ENCODE assay signal across 8 cellular contexts in genomic region chr4:38318737-38319455, GRCh38.
DNase-seq lines count a peak whose midpoint lies in the region; ATAC-seq and TF ChIP-seq lines count a peak whose summit lies in the region.

No MANE protein-coding gene starts in this region.

- no peaks in the 10 kb centered on the region for H3K36me3 ChIP-seq in CD4-positive, CD25-positive, alpha-beta regulatory T cell (ENCODE audit: control insufficient read depth, insufficient read depth, low read length)
- H3K36me3 ChIP-seq in lung (ENCODE audit: control insufficient read depth in 2 of 2, insufficient read depth in 2 of 2, low read length in 2 of 2) = no peaks in the 10 kb centered on the region

- WGBS in lung, 2 donors = 0 to 1% methylated on average over 22 of the region's 22 CpGs

- peaks cover 18 to 61% (median 34%) of the 10 kb centered on the region in 4 donors for H3K4me1 Mint-ChIP-seq in CD4-positive, CD25-positive, alpha-beta regulatory T cell
- peaks cover 40% of the 10 kb centered on the region for H3K4me1 Mint-ChIP-seq in activated CD8-positive, alpha-beta T cell treated with anti-CD3 and anti-CD28 coated beads for 36 hours (ENCODE audit: low read depth)

- intact Hi-C loops in activated CD8-positive, alpha-beta T cell treated with anti-CD3 and anti-CD28 coated beads for 36 hours (cut with micrococcal nuclease) = loop anchor here (5.0 to 10.0 kb wide), 3 partner anchors 254 to 416 kb away; no protein-coding TSS in a partner anchor

- TF ChIP-seq CTCF in activated CD8-positive, alpha-beta T cell treated with anti-CD3 and anti-CD28 coated beads for 36 hours (IDR thresholded peaks at IDR 0.05) = no peak
- TF ChIP-seq CTCF in lung (IDR thresholded peaks at IDR 0.05; ENCODE audit: control extremely low read depth, extremely low read depth) = no peak

- H3K27ac ChIP-seq in CD4-positive, CD25-positive, alpha-beta regulatory T cell (ENCODE audit: insufficient read depth, low read length, poor library complexity, severe bottlenecking) = peak overlapping the region; percentile 77
- H3K27ac ChIP-seq in lung (ENCODE audit: low read depth in 1 of 2, low read length in 1 of 2) = peak overlapping the region; percentile 48 to 88

- H3K9me3 Mint-ChIP-seq in CD4-positive, CD25-positive, alpha-beta regulatory T cell = no peaks in the 10 kb centered on the region
- peaks cover under 1% of the 10 kb centered on the region for H3K9me3 Mint-ChIP-seq in activated CD8-positive, alpha-beta T cell treated with anti-CD3 and anti-CD28 coated beads for 36 hours

- CTCF ChIA-PET in activated CD8-positive, alpha-beta T cell treated with anti-CD3 and anti-CD28 coated beads for 36 hours (lab: Charles Lee) = interaction anchor here (0.7 to 3.9 kb wide), 32 partner anchors 9 to 412 kb away, joined by 3 to 67 read pairs (median 4); no protein-coding TSS in a partner anchor

- peak overlapping the region; percentile 77 to 92 (median 88) for H3K4me3 Mint-ChIP-seq in CD4-positive, CD25-positive, alpha-beta regulatory T cell
- H3K4me3 Mint-ChIP-seq in activated CD8-positive, alpha-beta T cell treated with anti-CD3 and anti-CD28 coated beads for 36 hours = peak overlapping the region; percentile 76

- H3K36me3 Mint-ChIP-seq in CD4-positive, CD25-positive, alpha-beta regulatory T cell = no peaks in the 10 kb centered on the region
- H3K36me3 Mint-ChIP-seq in activated CD8-positive, alpha-beta T cell treated with anti-CD3 and anti-CD28 coated beads for 36 hours (ENCODE audit: low read depth) = no peaks in the 10 kb centered on the region

- no peaks in the 10 kb centered on the region for H3K9me3 ChIP-seq in CD4-positive, CD25-positive, alpha-beta regulatory T cell (ENCODE audit: control insufficient read depth in 2 of 2, low read length in 2 of 2)
- H3K9me3 ChIP-seq in lung (ENCODE audit: control insufficient read depth in 2 of 2, insufficient read depth in 1 of 2, low read length in 1 of 2) = no peaks in the 10 kb centered on the region

- POLR2A ChIA-PET in activated CD8-positive, alpha-beta T cell treated with anti-CD3 and anti-CD28 coated beads for 36 hours (lab: Charles Lee) = interaction anchor here (1.0 to 3.2 kb wide), 6 partner anchors 8 to 346 kb away, joined by 3 to 12 read pairs (median 4); no protein-coding TSS in a partner anchor

- peak overlapping the region; percentile 86 to 96 (median 89) for H3K27ac Mint-ChIP-seq in CD4-positive, CD25-positive, alpha-beta regulatory T cell
- H3K27ac Mint-ChIP-seq in activated CD8-positive, alpha-beta T cell treated with anti-CD3 and anti-CD28 coated beads for 36 hours = peak overlapping the region; percentile 89

- peak; percentile 45 to 87 (median 48) for DNase-seq in CD4-positive, CD25-positive, alpha-beta regulatory T cell
- DNase-seq in NCI-H748 treated with DMSO at 0.1 percent for 48 hours (lab: John Stamatoyannopoulos, UW) = peak; percentile 65
- peak; percentile 78 for DNase-seq in activated CD8-positive, alpha-beta T cell treated with anti-CD3 and anti-CD28 coated beads for 36 hours
- DNase-seq in effector CD4-positive, alpha-beta T cell = peak; percentile 50
- DNase-seq in lung (ENCODE audit: low spot score) = peak; percentile 90
- peak; percentile 24 to 52 (median 32) for DNase-seq in stimulated activated CD4-positive, alpha-beta T cell treated with anti-CD3 and anti-CD28 coated beads, TNF-alpha, amount 100 ng/mL, for 1 hour (ENCODE audit: low read depth in 3 of 3, low spot score in 1 of 3)

- ATAC-seq in CD4-positive, CD25-positive, alpha-beta regulatory T cell (ENCODE audit: low read depth in 2 of 2) = peak; percentile 66 to 68
- ATAC-seq in GM19397 (IDR thresholded peaks at IDR 0.05; ENCODE audit: unreplicated experiment) = peak; percentile 96
- peak; percentile 93 for ATAC-seq in HG03521 (IDR thresholded peaks at IDR 0.05; ENCODE audit: unreplicated experiment)
- ATAC-seq in activated CD8-positive, alpha-beta T cell treated with anti-CD3 and anti-CD28 coated beads for 36 hours = peak; percentile 85
- peak; percentile 96 for ATAC-seq in lung (ENCODE audit: insufficient read depth, low FRiP score)

- H3K4me1 ChIP-seq in CD4-positive, CD25-positive, alpha-beta regulatory T cell (ENCODE audit: control insufficient read depth, insufficient read depth, low read length, poor library complexity, severe bottlenecking) = peaks cover 25% of the 10 kb centered on the region
- H3K4me1 ChIP-seq in lung (ENCODE audit: control insufficient read depth in 2 of 2, insufficient read depth in 2 of 2, low read length in 2 of 2) = peaks cover 0 to 4% of the 10 kb centered on the region in 2 donors

- peak overlapping the region; percentile 88 for H3K4me3 ChIP-seq in CD4-positive, CD25-positive, alpha-beta regulatory T cell (ENCODE audit: low read depth, low read length)
- no peak overlapping the region for H3K4me3 ChIP-seq in lung

- H3K27me3 ChIP-seq in CD4-positive, CD25-positive, alpha-beta regulatory T cell (ENCODE audit: control insufficient read depth, insufficient read depth, low read length) = no peaks in the 10 kb centered on the region
- H3K27me3 ChIP-seq in lung (ENCODE audit: control insufficient read depth, insufficient read depth) = no peaks in the 10 kb centered on the region

- H3K27me3 Mint-ChIP-seq in CD4-positive, CD25-positive, alpha-beta regulatory T cell = no peaks in the 10 kb centered on the region
- no peaks in the 10 kb centered on the region for H3K27me3 Mint-ChIP-seq in activated CD8-positive, alpha-beta T cell treated with anti-CD3 and anti-CD28 coated beads for 36 hours

Comparison
In these comparisons a context has a peak if more than half of its experiments do, and no peak if none do; other contexts are left out.
1. DNase-seq: peak in every context shown above with its lines; median percentile 90 in lung; 78 in activated CD8-positive, alpha-beta T cell treated with anti-CD3 and anti-CD28 coated beads for 36 hours; 65 in NCI-H748 treated with DMSO at 0.1 percent for 48 hours; 50 in effector CD4-positive, alpha-beta T cell; 48 in CD4-positive, CD25-positive, alpha-beta regulatory T cell; 32 in stimulated activated CD4-positive, alpha-beta T cell treated with anti-CD3 and anti-CD28 coated beads, TNF-alpha, amount 100 ng/mL, for 1 hour.